8 cellular contexts compared by ENCODE assay signal in genomic region chr9:37080165-37080627, GRCh38. TPM values are rescaled to one million over a fixed set of nuclear protein-coding genes. Genes with fewer than 3 reads are reported as not detected.
A peak's percentile ranks its signal among the peaks of the same experiment; 100 is the strongest.
DNase-seq lines count a peak whose midpoint lies in the region; ATAC-seq and TF ChIP-seq lines count a peak whose summit lies in the region.
"Not testable (repeated sequence)": the region's sequence is repeated elsewhere in the genome, so short reads cannot be mapped to it uniquely, and the experiment has no call there.

No MANE protein-coding gene starts in this region.

- H4K5ac ChIP-seq in mesendoderm (ENCODE audit: low read length), result not testable (repeated sequence)

- H2BK5ac ChIP-seq in mesendoderm (ENCODE audit: low read length), result not testable (repeated sequence)

- H3K4me3 ChIP-seq in Peyer's patch, result peak overlapping the region; percentile 69 to 91 (median 82)
- peak overlapping the region; percentile 81 for H3K4me3 ChIP-seq in mesendoderm (ENCODE audit: low read length)
- H3K4me3 ChIP-seq in spleen, result peak overlapping the region; percentile 63 to 95 (median 74)

- H3K79me2 ChIP-seq in mesendoderm (ENCODE audit: control insufficient read depth, insufficient read depth, low read length), result not testable (repeated sequence)

- H3K4me1 ChIP-seq in Peyer's patch (peaks cover 0 to 18% (median 0%) of the 10 kb centered on the region in 4 donors), spleen (peaks cover 17 to 74% (median 54%) of the 10 kb centered on the region in 6 donors)
- not testable (repeated sequence) for H3K4me1 ChIP-seq in mesendoderm (ENCODE audit: control insufficient read depth, low read depth, low read length)

- DNase-seq in Peyer's patch (peak in 2 of 3 donors; percentile 35 to 67), fibroblast of peridontal ligament (ENCODE audit: extremely low read depth) (peak; percentile 29)
- not testable (repeated sequence) for DNase-seq in mesendoderm, spleen

- H3K36me3 ChIP-seq in Peyer's patch; mesendoderm (ENCODE audit: control insufficient read depth, insufficient read depth, low read length); spleen: not testable (repeated sequence)

- H3K79me1 ChIP-seq in mesendoderm (ENCODE audit: low read length), result not testable (repeated sequence)

- peak overlapping the region; percentile 87 for H3K27ac ChIP-seq in C4-2B
- peak overlapping the region; percentile 79 to 96 (median 89) for H3K27ac ChIP-seq in Peyer's patch
- H3K27ac ChIP-seq in adipose tissue (ENCODE audit: low read depth, low read length), result peak overlapping the region; percentile 42
- H3K27ac ChIP-seq in mesendoderm (ENCODE audit: low read depth, low read length), result not testable (repeated sequence)
- H3K27ac ChIP-seq in spleen, result peak overlapping the region; percentile 89 to 96 (median 92)

- H2AK5ac ChIP-seq in mesendoderm (ENCODE audit: low read length), result not testable (repeated sequence)

- peak overlapping the region; percentile 29 for H3K23ac ChIP-seq in mesendoderm (ENCODE audit: low read length)

- H3K18ac ChIP-seq in mesendoderm (ENCODE audit: low read length), result not testable (repeated sequence)

- 0 to 2% (median 1%) methylated on average over 31 to 32 of the region's 32 CpGs for WGBS in adipose tissue, 3 donors
- WGBS in mesendoderm (ENCODE audit: extremely low coverage, insufficient coverage, low lambda C conversion rate), result no CpG with 5 or more reads among the region's 32 CpGs
- WGBS in spleen, 5 donors, result 0 to 3% (median 1%) methylated on average over 25 to 32 of the region's 32 CpGs

- H3K56ac ChIP-seq in mesendoderm (ENCODE audit: low read length), result peak overlapping the region; percentile 95

- intact Hi-C loops in spleen (cut with DNase I; ENCODE audit: low total_unique reads), result not testable (repeated sequence)

- not testable (repeated sequence) for H2BK15ac ChIP-seq in mesendoderm (replicated peaks; ENCODE audit: low read depth)

- H4K8ac ChIP-seq in mesendoderm (ENCODE audit: low read depth, low read length), result not testable (repeated sequence)

- H3K9me3 ChIP-seq in Peyer's patch, spleen: not testable (repeated sequence)

- H3K9ac ChIP-seq in mesendoderm (ENCODE audit: low read length), result peak overlapping the region; percentile 87

- not testable (repeated sequence) for H3K27me3 ChIP-seq in Peyer's patch; mesendoderm (ENCODE audit: insufficient read depth, low read length, poor library complexity); spleen (replicated peaks in 1 of 7)

- peak overlapping the region; percentile 58 for H3K4me2 ChIP-seq in mesendoderm (ENCODE audit: low read length)

- not testable (repeated sequence) for TF ChIP-seq CTCF in C4-2B (conservative IDR thresholded peaks at IDR 0.05); Peyer's patch (IDR thresholded peaks at IDR 0.05); spleen (IDR thresholded peaks at IDR 0.05 in 8 of 11, conservative IDR thresholded peaks at IDR 0.05 in 3 of 11)

- not testable (repeated sequence) for H2BK120ac ChIP-seq in mesendoderm (ENCODE audit: low read depth, low read length)

- TF ChIP-seq POLR2A in Peyer's patch (IDR thresholded peaks at IDR 0.05); spleen (IDR thresholded peaks at IDR 0.05): not testable (repeated sequence)

- peak overlapping the region; percentile 60 for H3K4ac ChIP-seq in mesendoderm (ENCODE audit: low read depth, low read length)

- peak; percentile 23 for ATAC-seq in GM21447 (IDR thresholded peaks at IDR 0.05; ENCODE audit: unreplicated experiment)
- ATAC-seq in HG03280 (IDR thresholded peaks at IDR 0.05; ENCODE audit: unreplicated experiment), result peak; percentile 14

RNA-seq across cellular contexts. Expression of gene ZCCHC7, which starts 40.2 kb away (rescaled TPM):
- total RNA-seq in Peyer's patch (10 to 100 TPM; 12.4 to 56.9 (median 17.7) TPM), spleen (10 to 100 TPM; 31.9 to 50.6 (median 40.3) TPM)
- polyA plus RNA-seq in adipose tissue (10 to 100 TPM in 1 of 3 donors, 1 to 10 TPM in 2; 5.2 to 13.2 (median 8.0) TPM), spleen (10 to 100 TPM; 17.0 to 31.1 (median 26.1) TPM)
- polyA plus RNA-seq in mesendoderm (2013, experiment 1 of 2), result 33.4 TPM
- 33.7 TPM for polyA plus RNA-seq in mesendoderm (2013, experiment 2 of 2)

RNA-seq across cellular contexts. Expression of gene PAX5, which starts 46.1 kb away (rescaled TPM):
- 10 to 100 TPM in 1 of 4 donors, 1 to 10 TPM in 1, under 1 TPM in 1, not detected in 1; 0.95 to 61.9 (median 3.6) TPM for total RNA-seq in Peyer's patch
- polyA plus RNA-seq in adipose tissue, result under 1 TPM in 2 of 3 donors, not detected in 1; 0.23 to 0.28 TPM
- polyA plus RNA-seq in mesendoderm (2013, experiment 1 of 2), result 0.06 TPM
- polyA plus RNA-seq in mesendoderm (2013, experiment 2 of 2), result 0.08 TPM
- 100 to 1,000 TPM in 2 of 7 donors, 10 to 100 TPM in 5; 48.3 to 120 (median 76.4) TPM for total RNA-seq in spleen
- polyA plus RNA-seq in spleen, result 10 to 100 TPM; 15.9 to 54.6 (median 22.6) TPM
